21 cellular contexts compared by ENCODE assay signal in the genomic region with DNA sequence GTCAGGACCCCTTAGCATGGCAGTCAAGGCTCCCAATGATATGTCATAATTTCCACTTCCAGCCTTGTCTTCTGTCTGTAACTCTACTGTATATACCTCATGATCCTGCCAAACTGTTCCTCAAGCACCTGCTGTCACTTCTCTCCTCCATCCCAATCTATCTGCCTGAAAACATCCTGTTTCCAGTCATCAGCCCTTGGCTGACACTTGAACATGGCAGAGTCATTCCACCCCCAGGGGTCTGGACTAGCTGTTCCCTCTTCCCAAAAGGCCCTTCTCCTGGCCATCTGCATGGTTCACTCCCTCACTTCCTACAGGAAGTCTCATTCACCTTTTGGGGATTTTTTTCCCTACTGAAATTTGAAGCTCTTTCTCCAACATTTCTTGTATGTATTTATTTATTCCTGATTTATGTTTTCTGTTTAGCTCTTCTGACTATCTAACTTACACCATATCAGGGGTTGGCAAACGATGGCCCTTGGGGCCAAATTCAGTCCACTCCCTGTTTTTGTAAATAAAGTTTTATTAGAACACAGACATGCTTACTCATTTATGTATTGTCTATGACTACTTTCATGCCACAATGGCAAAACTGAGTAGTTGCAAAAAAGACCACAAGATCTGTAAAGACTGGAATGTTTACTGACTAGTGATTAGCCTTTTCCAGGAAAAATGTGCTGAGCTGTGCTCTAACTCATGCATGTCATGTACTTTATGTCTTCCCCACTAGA.
"Had no signal": no experiment of that assay in that cellular context is flagged by ENCODE, and none has a peak within 500 bp of the region (broad histone marks: within the 10 kb centered on the region; RNA-seq: fewer than 3 reads in every experiment).

No MANE protein-coding gene starts in this region.

- H3K27ac ChIP-seq: brain microvascular endothelial cell, cardiac muscle cell had no signal

- H3K4me3 ChIP-seq: cardiac muscle cell had no signal

- H3K27me3 ChIP-seq: brain microvascular endothelial cell had no signal

- FAIRE-seq: TTC549 had no signal

- DNase-seq: activated B cell treated with CpG ODN at 0.5 μM for 24 hours; activated CD4-positive, alpha-beta memory T cell treated with anti-CD3 and anti-CD28 coated beads for 36 hours; activated CD4-positive, alpha-beta T cell treated with anti-CD3 and anti-CD28 coated beads for 1 hour; activated CD4-positive, alpha-beta T cell treated with anti-CD3 and anti-CD28 coated beads, Interleukin-2, amount 10 ng/mL, durations not matched to agents 24 days and 14 days; activated gamma-delta T cell treated with Interleukin-2 at 50 U/mL for 16 hours; activated naive CD4-positive, alpha-beta T cell treated with anti-CD3 and anti-CD28 coated beads, Interleukin-2, amount 10 ng/mL, durations not matched to agents 7 days and 5 days; activated naive CD8-positive, alpha-beta T cell treated with anti-CD3 and anti-CD28 coated beads for 36 hours; activated T-cell treated with anti-CD3 and anti-CD28 coated beads for 4 hours; activated T-cell treated with anti-CD3 and anti-CD28 coated beads, Interleukin-2, amount 50 U/mL, for 48 hours; brain microvascular endothelial cell; NCI-H1048; NCI-H146; NCI-H187 treated with DMSO at 0.1 percent for 48 hours; NCI-H2081 treated with DMSO at 0.1 percent for 48 hours; NCI-H748 treated with DMSO at 0.1 percent for 48 hours; SIG-M5; T-cell; T-helper 2 cell; T1000 had no signal

- H3K36me3 ChIP-seq: brain microvascular endothelial cell, cardiac muscle cell had no signal

- ATAC-seq: T-cell had no signal
